8 cellular contexts compared by ENCODE assay signal in genomic region chr10:73358331-73359279, GRCh38. TPM values are rescaled to one million over a fixed set of nuclear protein-coding genes. Genes with fewer than 3 reads are reported as not detected.
DNase-seq lines count a peak whose midpoint lies in the region; ATAC-seq and TF ChIP-seq lines count a peak whose summit lies in the region.

Gene CFAP70, minus strand, starts transcription at chr10:73358864. Its CDS starts 4,068 bp downstream, at chr10:73354796.

- H3K27me3 Mint-ChIP-seq in GM23338 (ENCODE audit: insufficient read depth, low read depth, poor library complexity) (peaks cover 5% of the 10 kb centered on the region), natural killer cell (ENCODE audit: low read depth in 2 of 2) (peaks cover 0 to 14% of the 10 kb centered on the region in 2 donors)
- H3K27me3 Mint-ChIP-seq in stimulated activated naive B cell treated with anti-CD40 and anti-IgM and Interleukin-4, amounts not matched to agents 10 μg/mL and 1 μg/mL and 100 μg/mL, for 72 hours = no peaks in the 10 kb centered on the region

- CTCF ChIA-PET in RWPE1 (lab: Yijun Ruan, JAX) = interaction anchor here (0.6 to 1.2 kb wide), 3 partner anchors 17 to 102 kb away, joined by 3 to 4 read pairs (median 3); no protein-coding TSS in a partner anchor

- intact Hi-C loops in natural killer cell (cut with micrococcal nuclease) = loop anchor here (2.0 kb wide), 1 partner anchor 112 kb away; the partner anchor contains the start of gene DNAJC9

- peak; percentile 95 for ATAC-seq in GM23338
- ATAC-seq in natural killer cell = peak; percentile 94 to 99 (median 98)
- ATAC-seq in stimulated activated naive B cell treated with anti-CD40 and anti-IgM and Interleukin-4, amounts not matched to agents 10 μg/mL and 1 μg/mL and 100 μg/mL, for 72 hours (replicated peaks) = peak; percentile 97

- H3K9me3 Mint-ChIP-seq in GM23338 (no peaks in the 10 kb centered on the region), natural killer cell (no peaks in the 10 kb centered on the region)
- H3K9me3 Mint-ChIP-seq in stimulated activated naive B cell treated with anti-CD40 and anti-IgM and Interleukin-4, amounts not matched to agents 10 μg/mL and 1 μg/mL and 100 μg/mL, for 72 hours = no peaks in the 10 kb centered on the region

- H3K4me3 Mint-ChIP-seq in GM23338 (peak within 1 kb of the TSS; percentile 98), natural killer cell (peak within 1 kb of the TSS; percentile 97)
- peak within 1 kb of the TSS; percentile 96 to 98 for H3K4me3 Mint-ChIP-seq in stimulated activated naive B cell treated with anti-CD40 and anti-IgM and Interleukin-4, amounts not matched to agents 10 μg/mL and 1 μg/mL and 100 μg/mL, for 72 hours

- H3K36me3 ChIP-seq in GM23338 (ENCODE audit: insufficient read depth) = no peaks in the 10 kb centered on the region

- no peak within 1 kb of the TSS for H3K27ac ChIP-seq in GM23338 (ENCODE audit: low read depth)
- peak within 1 kb of the TSS; percentile 62 for H3K27ac ChIP-seq in RWPE1

- no peaks in the 10 kb centered on the region for H3K9me2 ChIP-seq in GM23338 (ENCODE audit: insufficient read depth)

- H3K4me2 ChIP-seq in GM23338 = peak within 1 kb of the TSS; percentile 84

- no peaks in the 10 kb centered on the region for H4K20me1 ChIP-seq in GM23338 (replicated peaks; ENCODE audit: insufficient read depth)

- TF ChIP-seq CTCF in GM23338 (conservative IDR thresholded peaks at IDR 0.05; ENCODE audit: low read depth in 2 of 2) (no peak), LNCaP clone FGC (IDR thresholded peaks at IDR 0.05; ENCODE audit: control insufficient read depth, extremely low read depth, insufficient read depth) (no peak), RWPE1 (conservative IDR thresholded peaks at IDR 0.05; ENCODE audit: low read depth) (no peak), fibroblast of the aortic adventitia (IDR thresholded peaks at IDR 0.05; ENCODE audit: insufficient read depth, low read length) (no peak), natural killer cell (IDR thresholded peaks at IDR 0.05) (no peak)

- H3K79me2 ChIP-seq in GM23338 (replicated peaks; ENCODE audit: insufficient read depth) = no peaks in the 10 kb centered on the region

- H3K4me1 Mint-ChIP-seq in GM23338 (peaks cover 5% of the 10 kb centered on the region; the same call in 1 of the 3 replicates), natural killer cell (peaks cover 14% of the 10 kb centered on the region in 2 donors)
- peaks cover 6 to 10% of the 10 kb centered on the region in 2 donors for H3K4me1 Mint-ChIP-seq in stimulated activated naive B cell treated with anti-CD40 and anti-IgM and Interleukin-4, amounts not matched to agents 10 μg/mL and 1 μg/mL and 100 μg/mL, for 72 hours

- H3K4me3 ChIP-seq in GM23338 (peak within 1 kb of the TSS; percentile 56), LNCaP clone FGC (ENCODE audit: low read depth, low read length) (peak within 1 kb of the TSS; percentile 76), fibroblast of the aortic adventitia (ENCODE audit: low read depth, low read length) (peak within 1 kb of the TSS; percentile 77)

- peak within 1 kb of the TSS; percentile 65; the same call in 1 of the 2 replicates for H2AFZ ChIP-seq in GM23338

- no peaks in the 10 kb centered on the region for H3K4me1 ChIP-seq in GM23338 (ENCODE audit: insufficient read depth)

- DNase-seq in Daoy (ENCODE audit: low read depth) (peak; percentile 93), GM23338 (ENCODE audit: low spot score) (peak; percentile 99), LNCaP clone FGC (ENCODE audit: low read depth) (peak; percentile 96), RWPE1 (ENCODE audit: low spot score) (peak; percentile 99), fibroblast of the aortic adventitia (ENCODE audit: low read depth) (peak; percentile 98), natural killer cell (peak; percentile 79)
- DNase-seq in activated T-helper 9 cell treated with anti-CD3 and anti-CD28 coated beads, Interleukin-2, amount 50 U/mL, for 16 hours (ENCODE audit: low read depth) = peak; percentile 83
- peak; percentile 92 for DNase-seq in stimulated activated naive B cell treated with anti-CD40 and anti-IgM and Interleukin-4, amounts not matched to agents 10 μg/mL and 1 μg/mL and 100 μg/mL, for 72 hours

- POLR2A ChIA-PET in RWPE1 (lab: Yijun Ruan, JAX; ENCODE audit: low non-redundant PET) = no interaction called here

- H3K36me3 Mint-ChIP-seq in GM23338 (ENCODE audit: low read depth) = no peaks in the 10 kb centered on the region
- H3K36me3 Mint-ChIP-seq in natural killer cell = no peaks in the 10 kb centered on the region
- peaks cover 12 to 19% of the 10 kb centered on the region in 2 donors for H3K36me3 Mint-ChIP-seq in stimulated activated naive B cell treated with anti-CD40 and anti-IgM and Interleukin-4, amounts not matched to agents 10 μg/mL and 1 μg/mL and 100 μg/mL, for 72 hours

- H3K27ac Mint-ChIP-seq in GM23338 (peak within 1 kb of the TSS; percentile 98), natural killer cell (peak within 1 kb of the TSS; percentile 91 to 96)
- H3K27ac Mint-ChIP-seq in stimulated activated naive B cell treated with anti-CD40 and anti-IgM and Interleukin-4, amounts not matched to agents 10 μg/mL and 1 μg/mL and 100 μg/mL, for 72 hours = peak within 1 kb of the TSS; percentile 97

- no peaks in the 10 kb centered on the region for H3F3A ChIP-seq in GM23338 (replicated peaks; ENCODE audit: low read depth)

- peaks cover 9% of the 10 kb centered on the region; the same call in 1 of the 2 replicates for H3K27me3 ChIP-seq in GM23338 (ENCODE audit: insufficient read depth)

TF ChIP-seq in GM23338, 12 proteins besides CTCF, POLR2A, EP300 and RAD21 (continues in another document):
- TF ChIP-seq POLR2AphosphoS5 (IDR thresholded peaks at IDR 0.05; ENCODE audit: low read depth) = peak; percentile 85
- no peak for TF ChIP-seq EZH2phosphoT487 (IDR thresholded peaks at IDR 0.05; ENCODE audit: unreplicated experiment)
- no peak for TF ChIP-seq CREB1 (CRISPR knock-in tag; IDR thresholded peaks at IDR 0.05; ENCODE audit: low read depth)
- no peak for TF ChIP-seq ETS1 (IDR thresholded peaks at IDR 0.05)

RNA-seq across cellular contexts. Expression of gene CFAP70, which starts in this region (rescaled TPM):
- 0.29 TPM in 1 of 2 replicates, not detected in the other for total RNA-seq in Daoy (2014; rRNA removed; shearing (Covaris generic))
- 0.08 and 0.17 TPM in 2 replicates for total RNA-seq in GM23338 (2014; rRNA removed; shearing (Covaris generic))
- 0.24 and 0.87 TPM in 2 replicates for polyA plus RNA-seq in GM23338 (2016; fragmentation: Nextera tagmentation; extraction: Ambion mirVana)
- total RNA-seq in fibroblast of the aortic adventitia (ENCODE audit: low replicate concordance) (1.4 and 6.1 TPM in 2 replicates), natural killer cell (1 to 10 TPM in 1 of 3 donors, under 1 TPM in 2; 0.28 to 2.9 (median 0.95) TPM)

Comparison
In these comparisons a context has a peak if more than half of its experiments do, and no peak if none do; other contexts are left out.
1. Peak in DNase-seq in Daoy; RNA of the gene not detected or under 1 TPM.
2. Peak in DNase-seq, ATAC-seq, H3K4me3 ChIP-seq and H3K4me2 ChIP-seq in GM23338; RNA of the gene not detected or under 1 TPM.